ENCODE assay signal across 1 cellular context in genomic region chr4:185582651-185583400, GRCh38.
TF ChIP-seq lines count a peak whose summit lies in the region.

No MANE protein-coding gene starts in this region.

TF ChIP-seq in WTC11, 78 proteins besides CTCF, POLR2A, EP300 and RAD21 (continued from another document):
- TF ChIP-seq ZSCAN18 (CRISPR knock-in tag; IDR thresholded peaks at IDR 0.05) = no peak
- TF ChIP-seq USF2 (CRISPR knock-in tag; IDR thresholded peaks at IDR 0.05) = no peak
- TF ChIP-seq AR (CRISPR knock-in tag; IDR thresholded peaks at IDR 0.05) = no peak
- no peak for TF ChIP-seq TCF7 (CRISPR knock-in tag; IDR thresholded peaks at IDR 0.05; ENCODE audit: low read depth)
- TF ChIP-seq FOXP1 (CRISPR knock-in tag; IDR thresholded peaks at IDR 0.05; ENCODE audit: borderline replicate concordance) = no peak
- no peak for TF ChIP-seq ZNF263 (CRISPR knock-in tag; IDR thresholded peaks at IDR 0.05; ENCODE audit: low read depth)
